Comparison of ENCODE assay signal across 18 cellular contexts in the genomic region with DNA sequence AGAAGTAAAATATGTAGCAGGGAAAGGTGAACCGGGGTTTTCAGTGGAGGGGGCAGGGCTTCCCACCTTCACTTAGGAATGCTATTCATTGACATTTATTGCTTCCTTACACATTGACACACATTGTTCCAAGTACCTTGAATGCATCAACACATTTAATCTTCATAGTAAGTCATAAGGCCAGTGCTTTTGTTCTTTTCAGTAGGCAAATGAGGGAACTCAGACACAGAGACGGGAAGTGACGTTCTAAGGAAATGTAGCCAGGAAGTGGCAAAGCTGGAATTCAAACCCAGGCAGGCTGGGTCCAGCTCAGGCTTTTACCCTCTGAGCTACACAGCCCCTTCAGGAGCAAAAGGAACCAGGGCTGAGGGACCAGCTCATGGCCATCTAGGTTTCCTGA. TPM values are rescaled to one million over a fixed set of nuclear protein-coding genes. Genes with fewer than 3 reads are reported as not detected.
A peak's percentile ranks its signal among the peaks of the same experiment; 100 is the strongest.
DNase-seq lines count a peak whose midpoint lies in the region; ATAC-seq and TF ChIP-seq lines count a peak whose summit lies in the region.
"Had no signal": no experiment of that assay in that cellular context is flagged by ENCODE, and none has a peak within 500 bp of the region (broad histone marks: within the 10 kb centered on the region; RNA-seq: fewer than 3 reads in every experiment).

No MANE protein-coding gene starts in this region.

- H2BK5ac ChIP-seq in mesendoderm (ENCODE audit: low read length) = no peak overlapping the region

- H3K4me1 Mint-ChIP-seq in endothelial cell (ENCODE audit: unreplicated experiment) = peaks cover 18% of the 10 kb centered on the region

- TF ChIP-seq CTCF in endothelial cell (IDR thresholded peaks at IDR 0.05; ENCODE audit: unreplicated experiment) (no peak), foreskin keratinocyte (conservative IDR thresholded peaks at IDR 0.05) (no peak)

- no peak overlapping the region for H3K4ac ChIP-seq in mesendoderm (ENCODE audit: low read depth, low read length)

- H3K9ac ChIP-seq in mesendoderm (ENCODE audit: low read length) = no peak overlapping the region

- no peaks in the 10 kb centered on the region for H3K9me3 Mint-ChIP-seq in endothelial cell (ENCODE audit: unreplicated experiment)
- H3K9me3 Mint-ChIP-seq: HFFc6 had no signal

- H3K4me3 Mint-ChIP-seq in endothelial cell (ENCODE audit: unreplicated experiment) = no peak overlapping the region
- H3K4me3 Mint-ChIP-seq: CD4-positive, alpha-beta memory T cell; HFFc6 had no signal

- H3K27ac Mint-ChIP-seq in endothelial cell (ENCODE audit: unreplicated experiment) = peak overlapping the region; percentile 85
- H3K27ac Mint-ChIP-seq: CD4-positive, alpha-beta memory T cell; HFFc6 had no signal

- DNase-seq in SJSA1 (ENCODE audit: low read depth in 1 of 2, low spot score in 2 of 2) (no peak), endothelial cell (ENCODE audit: low spot score) (no peak), mesendoderm (peak; percentile 5), foreskin keratinocyte (no peak), caudate nucleus (lab: John Stamatoyannopoulos, UW) (no peak), NCI-H1436 treated with DMSO at 0.1 percent for 48 hours (lab: John Stamatoyannopoulos, UW) (no peak)
- no peak for DNase-seq in activated CD4-positive, alpha-beta T cell treated with anti-CD3 and anti-CD28 coated beads for 4 hours
- DNase-seq: BE2C; CD4-positive, alpha-beta memory T cell; DMS79 treated with DMSO at 0.1 percent for 48 hours; EL; HCEC 1CT; HFFc6 had no signal

- H3K36me3 ChIP-seq in SJSA1 (no peaks in the 10 kb centered on the region), mesendoderm (ENCODE audit: control insufficient read depth, insufficient read depth, low read length) (no peaks in the 10 kb centered on the region)
- H3K36me3 ChIP-seq: BE2C had no signal

- H3K18ac ChIP-seq in mesendoderm (ENCODE audit: low read length) = no peak overlapping the region

- no peak overlapping the region for H3K23ac ChIP-seq in mesendoderm (ENCODE audit: low read length)

- ATAC-seq in foreskin keratinocyte = no peak
- ATAC-seq: A549, HepG2 had no signal

- no peak overlapping the region for H2BK120ac ChIP-seq in mesendoderm (ENCODE audit: low read depth, low read length)

- H3K79me1 ChIP-seq in mesendoderm (ENCODE audit: low read length) = no peaks in the 10 kb centered on the region

- peaks cover 16% of the 10 kb centered on the region for H3K4me1 ChIP-seq in SJSA1 (replicated peaks)
- H3K4me1 ChIP-seq in mesendoderm (ENCODE audit: control insufficient read depth, low read depth, low read length) = peaks cover 5% of the 10 kb centered on the region
- no peaks in the 10 kb centered on the region for H3K4me1 ChIP-seq in foreskin keratinocyte
- H3K4me1 ChIP-seq: A549, BE2C had no signal

- H3K9me3 ChIP-seq in SJSA1 (replicated peaks) = no peaks in the 10 kb centered on the region
- H3K9me3 ChIP-seq: A549, BE2C had no signal

- H3K27ac ChIP-seq in SJSA1 (peak overlapping the region; percentile 26; the same call in 1 of the 2 replicates), mesendoderm (ENCODE audit: low read depth, low read length) (no peak overlapping the region), foreskin keratinocyte (no peak overlapping the region), caudate nucleus (ENCODE audit: low read depth, low read length) (no peak overlapping the region)
- H3K27ac ChIP-seq: A549, C4-2B had no signal

- no peak overlapping the region for H2AK5ac ChIP-seq in mesendoderm (ENCODE audit: low read length)

- H4K8ac ChIP-seq in mesendoderm (ENCODE audit: low read depth, low read length) = no peak overlapping the region

- no peaks in the 10 kb centered on the region for H3K79me2 ChIP-seq in mesendoderm (ENCODE audit: control insufficient read depth, insufficient read depth, low read length)

- no peaks in the 10 kb centered on the region for H3K36me3 Mint-ChIP-seq in endothelial cell (ENCODE audit: low read depth, unreplicated experiment)
- H3K36me3 Mint-ChIP-seq: CD4-positive, alpha-beta memory T cell had no signal

- H3K56ac ChIP-seq in mesendoderm (ENCODE audit: low read length) = no peak overlapping the region

- WGBS in mesendoderm (ENCODE audit: extremely low coverage, insufficient coverage, low lambda C conversion rate) = no CpG with 5 or more reads among the region's 3 CpGs

- H3K27me3 Mint-ChIP-seq in endothelial cell (ENCODE audit: unreplicated experiment) = peaks cover 3% of the 10 kb centered on the region

- no peak overlapping the region for H2BK15ac ChIP-seq in mesendoderm (replicated peaks; ENCODE audit: low read depth)

- no peak overlapping the region for H4K5ac ChIP-seq in mesendoderm (ENCODE audit: low read length)

- H3K4me2 ChIP-seq in mesendoderm (ENCODE audit: low read length) = no peak overlapping the region
- H3K4me2 ChIP-seq: A549 had no signal

- H3K4me3 ChIP-seq in SJSA1 (no peak overlapping the region), mesendoderm (ENCODE audit: low read length) (no peak overlapping the region)
- H3K4me3 ChIP-seq: A549 had no signal

- H3K27me3 ChIP-seq in SJSA1 (replicated peaks) (no peaks in the 10 kb centered on the region), mesendoderm (ENCODE audit: insufficient read depth, low read length, poor library complexity) (no peaks in the 10 kb centered on the region), foreskin keratinocyte (no peaks in the 10 kb centered on the region)
- H3K27me3 ChIP-seq: BE2C had no signal

RNA-seq across cellular contexts. Expression of a gene that starts 20.7 kb away (rescaled TPM):
- not detected in 2 replicates for total RNA-seq in SJSA1 (2014; rRNA removed; shearing (Covaris generic))
- total RNA-seq in endothelial cell (ENCODE audit: unreplicated experiment) = not detected
- not detected for polyA plus RNA-seq in mesendoderm (2013, experiment 1 of 2)
- not detected for polyA plus RNA-seq in mesendoderm (2013, experiment 2 of 2)
- total RNA-seq in foreskin keratinocyte = not detected in 2 replicates
- polyA plus RNA-seq in foreskin keratinocyte = not detected in 2 replicates
- total RNA-seq: CD4-positive, alpha-beta memory T cell; H4; HepG2; HFFc6 had no signal
- polyA plus RNA-seq: A549; AG04450; CD4-positive, alpha-beta memory T cell; HepG2 had no signal
